In the genomic region with DNA sequence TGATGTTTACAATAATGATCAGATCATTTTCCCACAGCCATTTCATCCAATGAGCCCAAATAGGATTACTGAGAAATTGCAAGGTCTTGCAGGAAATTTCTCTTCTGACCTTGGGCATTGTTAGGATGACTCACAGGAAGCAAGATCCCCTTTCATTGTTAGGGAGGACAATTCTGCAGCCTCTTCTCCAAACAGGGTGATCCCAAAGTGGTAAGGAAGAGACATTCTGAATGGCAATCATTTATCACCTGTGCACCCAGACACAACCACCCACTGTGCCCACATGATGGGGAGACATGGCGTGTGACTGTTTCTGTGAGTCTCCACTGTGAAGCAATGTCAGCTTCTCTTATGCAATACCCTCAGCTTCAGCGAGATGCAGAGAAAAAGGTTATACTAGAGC, we compare ENCODE assay signal across 18 cellular contexts.
A peak's percentile ranks its signal among the peaks of the same experiment; 100 is the strongest.
DNase-seq lines count a peak whose midpoint lies in the region; ATAC-seq and TF ChIP-seq lines count a peak whose summit lies in the region.
"Had no signal": no experiment of that assay in that cellular context is flagged by ENCODE, and none has a peak within 500 bp of the region (broad histone marks: within the 10 kb centered on the region; RNA-seq: fewer than 3 reads in every experiment).

No MANE protein-coding gene starts in this region.

- H3K56ac ChIP-seq in IMR-90 (ENCODE audit: extremely low read depth, insufficient read depth, low read length): no peak overlapping the region

- H3K4me3 ChIP-seq in AG09309 (ENCODE audit: control insufficient read depth, low read depth, low read length): no peak overlapping the region
- H3K4me3 ChIP-seq in IMR-90 (ENCODE audit: insufficient read depth, low read depth, low read length): no peak overlapping the region
- H3K4me3 ChIP-seq: gastrocnemius medialis, lower lobe of right lung, SJSA1 had no signal

- H4K5ac ChIP-seq in IMR-90 (ENCODE audit: low read depth, low read length): no peak overlapping the region

- in situ Hi-C loops in IMR-90 (cut with MboI; ENCODE audit: low sequenced_read_pairs): no loop called here

- no peak overlapping the region for H2AFZ ChIP-seq in IMR-90 (replicated peaks; ENCODE audit: low read length, poor library complexity)

- no peak overlapping the region for H3K4ac ChIP-seq in IMR-90 (ENCODE audit: low read depth, low read length)

- no peak for TF ChIP-seq RAD21 in IMR-90 (IDR thresholded peaks at IDR 0.05; ENCODE audit: low read length)

- TF ChIP-seq CTCF in AG09309 (IDR thresholded peaks at IDR 0.05; ENCODE audit: control insufficient read depth, insufficient read depth, low read depth, low read length, missing control alignments): no peak
- no peak for TF ChIP-seq CTCF in IMR-90 (conservative IDR thresholded peaks at IDR 0.05; ENCODE audit: low read depth, low read length)
- TF ChIP-seq CTCF in CD14-positive monocyte (IDR thresholded peaks at IDR 0.05): no peak

- H3K27ac Mint-ChIP-seq in CD14-positive monocyte: no peak overlapping the region
- H3K27ac Mint-ChIP-seq: activated CD4-positive, alpha-beta T cell treated with anti-CD3 and anti-CD28 coated beads, Interleukin-2, amount 10 ng/mL, durations not matched to agents 7 days and 5 days; activated naive CD8-positive, alpha-beta T cell treated with anti-CD3 and anti-CD28 coated beads for 36 hours; immature natural killer cell; natural killer cell treated with Interleukin-12 subunit alpha and Interleukin-12 subunit beta and Interleukin-15 and Interleukin-18, amount 100 ng/mL, for 72 hours had no signal

- H2AK5ac ChIP-seq in IMR-90 (ENCODE audit: low read depth, low read length): no peak overlapping the region

- H2AK9ac ChIP-seq in IMR-90 (replicated peaks; ENCODE audit: low read depth, low read length, poor library complexity): no peak overlapping the region

- no peak overlapping the region for H2BK15ac ChIP-seq in IMR-90 (ENCODE audit: low read depth, low read length)

- POLR2A ChIA-PET in IMR-90 (lab: Charles Lee; ENCODE audit: unreplicated experiment): no interaction called here

- intact Hi-C loops in IMR-90 (cut with micrococcal nuclease): no loop called here
- intact Hi-C loops in CD14-positive monocyte (cut with micrococcal nuclease): no loop called here

- no peak overlapping the region for H3K27ac ChIP-seq in IMR-90 (ENCODE audit: insufficient read depth, low read length)
- H3K27ac ChIP-seq: gastrocnemius medialis, lower lobe of right lung, SJSA1 had no signal

- peaks cover 0 to 2% (median 0%) of the 10 kb centered on the region in 7 donors for H3K9me3 Mint-ChIP-seq in CD14-positive monocyte
- H3K9me3 Mint-ChIP-seq: activated CD4-positive, alpha-beta T cell treated with anti-CD3 and anti-CD28 coated beads, Interleukin-2, amount 10 ng/mL, durations not matched to agents 7 days and 5 days; natural killer cell treated with Interleukin-12 subunit alpha and Interleukin-12 subunit beta and Interleukin-15 and Interleukin-18, amount 100 ng/mL, for 72 hours had no signal

- TF ChIP-seq POLR2A in IMR-90 (IDR thresholded peaks at IDR 0.05; ENCODE audit: low read depth, low read length): no peak

- DNase-seq in AG09309 (ENCODE audit: low read depth) (peak; percentile 34), IMR-90 (peak; percentile 27), SW480 (ENCODE audit: low spot score) (peak; percentile 54), fibroblast of the conjunctiva (ENCODE audit: low read depth) (peak; percentile 38), HUDEP-2 (lab: John Stamatoyannopoulos, UW; ENCODE audit: unreplicated experiment in 76 of 76) (no peak), cortex of kidney (lab: John Stamatoyannopoulos, UW) (no peak), CD14-positive monocyte (ENCODE audit: low spot score) (no peak)
- DNase-seq: activated CD4-positive, alpha-beta T cell treated with anti-CD3 and anti-CD28 coated beads, Interleukin-2, amount 10 ng/mL, durations not matched to agents 7 days and 5 days; activated naive CD8-positive, alpha-beta T cell treated with anti-CD3 and anti-CD28 coated beads for 36 hours; activated T-cell treated with anti-CD3 and anti-CD28 coated beads, Interleukin-2, amount 50 U/mL, for 1 hour; effector memory CD4-positive, alpha-beta T cell; gastrocnemius medialis; immature natural killer cell; lower lobe of right lung; NCI-H2081 had no signal

- H2BK20ac ChIP-seq in IMR-90 (ENCODE audit: low read depth, low read length): no peak overlapping the region

- dilution Hi-C loops in IMR-90 (cut with HindIII; ENCODE audit: low sequenced_read_pairs, unreplicated experiment): no loop called here

- H2BK5ac ChIP-seq in IMR-90 (ENCODE audit: low read depth, low read length, poor library complexity, severe bottlenecking): no peak overlapping the region

- H3K27me3 ChIP-seq in IMR-90 (ENCODE audit: control insufficient read depth, insufficient read depth, low read length): no peaks in the 10 kb centered on the region
- H3K27me3 ChIP-seq: gastrocnemius medialis had no signal

- CTCF ChIA-PET in IMR-90 (lab: Yijun Ruan, JAX): no interaction called here

- no peak overlapping the region for H4K91ac ChIP-seq in IMR-90 (ENCODE audit: insufficient read depth, low read depth, low read length)

- H3K14ac ChIP-seq in IMR-90 (replicated peaks; ENCODE audit: low read depth, low read length): no peak overlapping the region

- no peak overlapping the region for H3K4me2 ChIP-seq in IMR-90 (ENCODE audit: low read depth, low read length)

- no peak overlapping the region for H3K18ac ChIP-seq in IMR-90 (ENCODE audit: low read depth, low read length)

- no peak overlapping the region for H3K9ac ChIP-seq in IMR-90 (ENCODE audit: low read depth, low read length)

- H3K9me3 ChIP-seq in IMR-90 (ENCODE audit: control insufficient read depth, insufficient read depth, low read length): no peaks in the 10 kb centered on the region
- H3K9me3 ChIP-seq: gastrocnemius medialis, lower lobe of right lung, SJSA1 had no signal

- no peaks in the 10 kb centered on the region for H3K36me3 ChIP-seq in IMR-90 (ENCODE audit: control insufficient read depth, insufficient read depth, low read length)
- H3K36me3 ChIP-seq: gastrocnemius medialis, lower lobe of right lung, SJSA1 had no signal

- H2BK120ac ChIP-seq in IMR-90 (ENCODE audit: low read depth, low read length): no peak overlapping the region

- H3K4me1 ChIP-seq in IMR-90 (ENCODE audit: control insufficient read depth, insufficient read depth, low read length): no peaks in the 10 kb centered on the region; the same call in 1 of the 2 replicates
- H3K4me1 ChIP-seq: gastrocnemius medialis, lower lobe of right lung, SJSA1 had no signal

- no peak overlapping the region for H4K8ac ChIP-seq in IMR-90 (ENCODE audit: low read depth in 2 of 2, low read length in 2 of 2)

- no peak overlapping the region for H3K23ac ChIP-seq in IMR-90 (ENCODE audit: low read depth, low read length)

- H3K79me1 ChIP-seq in IMR-90 (ENCODE audit: low read depth in 1 of 2, low read length in 2 of 2): no peaks in the 10 kb centered on the region

- no peaks in the 10 kb centered on the region for H3K9me1 ChIP-seq in IMR-90 (ENCODE audit: insufficient read depth, low read length)

- no CpG with 5 or more reads among the region's 2 CpGs for WGBS in IMR-90 (ENCODE audit: extremely low coverage in 2 of 2, insufficient read length in 1 of 2), 2 experiments

- BruUV-seq in IMR-90 (replicated peaks; lab: Mats Ljungman, UMichigan): no TSS peak

- H4K20me1 ChIP-seq in IMR-90 (ENCODE audit: insufficient read depth, low read length): no peaks in the 10 kb centered on the region

- no peaks in the 10 kb centered on the region for H3K27me3 Mint-ChIP-seq in CD14-positive monocyte (ENCODE audit: low read depth in 3 of 3)
- H3K27me3 Mint-ChIP-seq: activated CD4-positive, alpha-beta T cell treated with anti-CD3 and anti-CD28 coated beads, Interleukin-2, amount 10 ng/mL, durations not matched to agents 7 days and 5 days had no signal

- ATAC-seq in IMR-90 (ENCODE audit: low read depth) (no peak), HG02852 (IDR thresholded peaks at IDR 0.05; ENCODE audit: unreplicated experiment) (no peak)
- ATAC-seq: gastrocnemius medialis; lower lobe of right lung; natural killer cell treated with Interleukin-12 subunit alpha and Interleukin-12 subunit beta and Interleukin-15 and Interleukin-18, amount 100 ng/mL, for 72 hours had no signal

- no peaks in the 10 kb centered on the region for H3K4me1 Mint-ChIP-seq in CD14-positive monocyte
- H3K4me1 Mint-ChIP-seq: activated CD4-positive, alpha-beta T cell treated with anti-CD3 and anti-CD28 coated beads, Interleukin-2, amount 10 ng/mL, durations not matched to agents 7 days and 5 days; activated naive CD8-positive, alpha-beta T cell treated with anti-CD3 and anti-CD28 coated beads for 36 hours; immature natural killer cell had no signal

- no peaks in the 10 kb centered on the region for H3K36me3 Mint-ChIP-seq in CD14-positive monocyte
- H3K36me3 Mint-ChIP-seq: activated naive CD8-positive, alpha-beta T cell treated with anti-CD3 and anti-CD28 coated beads for 36 hours; immature natural killer cell; natural killer cell treated with Interleukin-12 subunit alpha and Interleukin-12 subunit beta and Interleukin-15 and Interleukin-18, amount 100 ng/mL, for 72 hours had no signal

- H3K4me3 Mint-ChIP-seq in CD14-positive monocyte: no peak overlapping the region
- H3K4me3 Mint-ChIP-seq: activated CD4-positive, alpha-beta T cell treated with anti-CD3 and anti-CD28 coated beads, Interleukin-2, amount 10 ng/mL, durations not matched to agents 7 days and 5 days; activated naive CD8-positive, alpha-beta T cell treated with anti-CD3 and anti-CD28 coated beads for 36 hours; immature natural killer cell; natural killer cell treated with Interleukin-12 subunit alpha and Interleukin-12 subunit beta and Interleukin-15 and Interleukin-18, amount 100 ng/mL, for 72 hours had no signal

TF ChIP-seq in IMR-90, 13 proteins besides CTCF, POLR2A, EP300 and RAD21:
- TF ChIP-seq MAFK (IDR thresholded peaks at IDR 0.05; ENCODE audit: low read depth, low read length): no peak
- no peak for TF ChIP-seq NFE2L2 (IDR thresholded peaks at IDR 0.05; ENCODE audit: low read depth, low read length)
- TF ChIP-seq CEBPB (IDR thresholded peaks at IDR 0.05; ENCODE audit: low read depth, low read length): peak; percentile 66
- TF ChIP-seq RFX5 (IDR thresholded peaks at IDR 0.05; ENCODE audit: low read depth, low read length): no peak
- TF ChIP-seq, protein P1, sequence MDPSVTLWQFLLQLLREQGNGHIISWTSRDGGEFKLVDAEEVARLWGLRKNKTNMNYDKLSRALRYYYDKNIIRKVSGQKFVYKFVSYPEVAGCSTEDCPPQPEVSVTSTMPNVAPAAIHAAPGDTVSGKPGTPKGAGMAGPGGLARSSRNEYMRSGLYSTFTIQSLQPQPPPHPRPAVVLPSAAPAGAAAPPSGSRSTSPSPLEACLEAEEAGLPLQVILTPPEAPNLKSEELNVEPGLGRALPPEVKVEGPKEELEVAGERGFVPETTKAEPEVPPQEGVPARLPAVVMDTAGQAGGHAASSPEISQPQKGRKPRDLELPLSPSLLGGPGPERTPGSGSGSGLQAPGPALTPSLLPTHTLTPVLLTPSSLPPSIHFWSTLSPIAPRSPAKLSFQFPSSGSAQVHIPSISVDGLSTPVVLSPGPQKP (IDR thresholded peaks at IDR 0.05; ENCODE audit: borderline replicate concordance, low read depth, low read length): no peak
- TF ChIP-seq MXI1 (IDR thresholded peaks at IDR 0.05; ENCODE audit: borderline replicate concordance, low read depth, low read length): no peak
- TF ChIP-seq CHD1 (IDR thresholded peaks at IDR 0.05; ENCODE audit: low read depth, low read length): no peak

Comparison
In these comparisons a context has a peak if more than half of its experiments do, and no peak if none do; other contexts are left out.
1. DNase-seq: peak in AG09309 (single experiment), IMR-90 (single experiment), SW480 (single experiment) and fibroblast of the conjunctiva (single experiment); none in HUDEP-2 (0 of 76), cortex of kidney (single experiment) and CD14-positive monocyte (single experiment).